8 cellular contexts compared by ENCODE assay signal in genomic region chr22:25759825-25760231, GRCh38. TPM values are rescaled to one million over a fixed set of nuclear protein-coding genes. Genes with fewer than 3 reads are reported as not detected.
DNase-seq lines count a peak whose midpoint lies in the region; ATAC-seq and TF ChIP-seq lines count a peak whose summit lies in the region.

No MANE protein-coding gene starts in this region.

- H3K4me3 Mint-ChIP-seq in Calu3 (ENCODE audit: low read depth, unreplicated experiment), result no peak overlapping the region

- ATAC-seq in HG03571 (IDR thresholded peaks at IDR 0.05; ENCODE audit: unreplicated experiment) (no peak), left colon (no peak)

- H3K27ac Mint-ChIP-seq in Calu3 (ENCODE audit: unreplicated experiment), result peak overlapping the region; percentile 71

- intact Hi-C loops in Calu3 (cut with micrococcal nuclease; ENCODE audit: unreplicated experiment) (no loop called here), left colon (cut with DNase I, micrococcal nuclease) (loop anchor here in 1 of 2 donors (10.0 kb wide), 1 partner anchor 285 kb away; no protein-coding TSS in a partner anchor)

- H3K27ac ChIP-seq in coronary artery, result peak overlapping the region; percentile 76 to 78

- DNase-seq in Calu3 (peak; percentile 72), NOMO-1 treated with DMSO at 0.1 percent for 48 hours (lab: John Stamatoyannopoulos, UW; ENCODE audit: unreplicated experiment) (peak; percentile 76), coronary artery (ENCODE audit: low spot score) (no peak), non-pigmented ciliary epithelial cell (ENCODE audit: low read depth) (peak; percentile 95), left colon (no peak), NCI-H2171 (lab: John Stamatoyannopoulos, UW) (no peak)
- DNase-seq in activated CD4-positive, CD25-positive, alpha-beta regulatory T cell (lab: John Stamatoyannopoulos, UW), result no peak

- peaks cover 4% of the 10 kb centered on the region for H3K9me3 Mint-ChIP-seq in Calu3 (ENCODE audit: low read depth, unreplicated experiment)

- H3K4me1 Mint-ChIP-seq in Calu3 (ENCODE audit: low read depth, unreplicated experiment), result peaks cover 25% of the 10 kb centered on the region

- no peaks in the 10 kb centered on the region for H3K27me3 Mint-ChIP-seq in Calu3 (ENCODE audit: unreplicated experiment)

- H3K4me3 ChIP-seq in coronary artery, result no peak overlapping the region

- CTCF ChIA-PET in Calu3 (lab: Charles Lee), result interaction anchor here (0.6 to 1.0 kb wide), 3 partner anchors 9 to 571 kb away, joined by 3 to 8 read pairs (median 4); no protein-coding TSS in a partner anchor

- no peak for TF ChIP-seq CTCF in Calu3 (IDR thresholded peaks at IDR 0.05; ENCODE audit: unreplicated experiment)
- TF ChIP-seq CTCF in coronary artery (IDR thresholded peaks at IDR 0.05), result no peak

- H3K36me3 Mint-ChIP-seq in Calu3 (ENCODE audit: insufficient read depth, unreplicated experiment), result peaks cover 12% of the 10 kb centered on the region

- BruUV-seq in Calu3 (replicated peaks; lab: Mats Ljungman, UMichigan), result no TSS peak

RNA-seq across cellular contexts. Expression of gene MYO18B, which starts 17.8 kb away (rescaled TPM):
- total RNA-seq in Calu3 (2022), result 0.59 TPM in 1 of 2 replicates, not detected in the other
- total RNA-seq in left colon, result under 1 TPM in 1 of 2 donors, not detected in 1; 0.03 TPM

Comparison
In these comparisons a context has a peak if more than half of its experiments do, and no peak if none do; other contexts are left out.
1. DNase-seq: peak in Calu3 (single experiment), NOMO-1 treated with DMSO at 0.1 percent for 48 hours (single experiment) and non-pigmented ciliary epithelial cell (single experiment); none in coronary artery (single experiment), left colon (0 of 2), NCI-H2171 (single experiment) and activated CD4-positive, CD25-positive, alpha-beta regulatory T cell (0 of 4).